ENCODE assay signal across 8 cellular contexts in genomic region chr1:26234644-26235384, GRCh38. TPM values are rescaled to one million over a fixed set of nuclear protein-coding genes. Genes with fewer than 3 reads are reported as not detected.
DNase-seq lines count a peak whose midpoint lies in the region; ATAC-seq, FAIRE-seq and TF ChIP-seq lines count a peak whose summit lies in the region.

No MANE protein-coding gene starts in this region.

- intact Hi-C loops in lower lobe of right lung (cut with DNase I) (no loop called here), thyroid gland (cut with DNase I) (loop anchor here (5.0 kb wide), 1 partner anchor 63 kb away; the partner anchor contains the start of gene ZNF593OS)

- H3K4me3 Mint-ChIP-seq in chondrocyte (ENCODE audit: unreplicated experiment) = peak overlapping the region; percentile 95

- no peaks in the 10 kb centered on the region for H3K27me3 Mint-ChIP-seq in chondrocyte (ENCODE audit: low read depth)

- ATAC-seq in lower lobe of right lung = no peak

- TF ChIP-seq CTCF in Peyer's patch (IDR thresholded peaks at IDR 0.05) (no peak), chondrocyte (IDR thresholded peaks at IDR 0.05) (peak; percentile 35), lower lobe of right lung (IDR thresholded peaks at IDR 0.05) (no peak), thyroid gland (IDR thresholded peaks at IDR 0.05) (no peak)

- 4 to 5% methylated on average over 30 of the region's 30 CpGs for WGBS in thyroid gland, 2 donors

- H3K27ac ChIP-seq in Peyer's patch (peak overlapping the region; percentile 80 to 95 (median 87)), lower lobe of right lung (peak overlapping the region; percentile 84), thyroid gland (peak overlapping the region; percentile 64 to 95 (median 88))

- H3K9me3 ChIP-seq in Peyer's patch (no peaks in the 10 kb centered on the region), lower lobe of right lung (no peaks in the 10 kb centered on the region), thyroid gland (no peaks in the 10 kb centered on the region)

- peak overlapping the region; percentile 58 to 75 (median 65) for H3K4me3 ChIP-seq in Peyer's patch
- H3K4me3 ChIP-seq in lower lobe of right lung = peak overlapping the region; percentile 73
- H3K4me3 ChIP-seq in thyroid gland (replicated peaks in 1 of 3) = peak overlapping the region; percentile 31 to 73 (median 43)

- H3K9me3 Mint-ChIP-seq in chondrocyte (ENCODE audit: low read depth) = no peaks in the 10 kb centered on the region

- FAIRE-seq in H54 (lab: Jason Lieb, UNC) (peak; percentile 58), HTR-8/SVneo (lab: Jason Lieb, UNC) (no peak)

- H3K4me1 Mint-ChIP-seq in chondrocyte (ENCODE audit: low read depth) = peaks cover 42% of the 10 kb centered on the region

- TF ChIP-seq POLR2A in H54 (IDR thresholded peaks at IDR 0.05; ENCODE audit: low read depth, low read length) = no peak
- no peak for TF ChIP-seq POLR2A in Peyer's patch (IDR thresholded peaks at IDR 0.05)
- TF ChIP-seq POLR2A in thyroid gland (IDR thresholded peaks at IDR 0.05) = no peak

- H3K27ac Mint-ChIP-seq in chondrocyte (ENCODE audit: unreplicated experiment) = peak overlapping the region; percentile 96

- peaks cover 0 to 6% (median 2%) of the 10 kb centered on the region in 4 donors for H3K4me1 ChIP-seq in Peyer's patch
- H3K4me1 ChIP-seq in lower lobe of right lung = peaks cover 13% of the 10 kb centered on the region
- peaks cover 15 to 20% of the 10 kb centered on the region in 2 donors for H3K4me1 ChIP-seq in thyroid gland

- H3K36me3 ChIP-seq in Peyer's patch = no peaks in the 10 kb centered on the region
- no peaks in the 10 kb centered on the region for H3K36me3 ChIP-seq in lower lobe of right lung
- no peaks in the 10 kb centered on the region for H3K36me3 ChIP-seq in thyroid gland

- DNase-seq in EH (ENCODE audit: low read depth) (peak; percentile 37), H54 (ENCODE audit: insufficient read length, low spot score) (no peak), Peyer's patch (no peak), chondrocyte (ENCODE audit: low spot score) (no peak), lower lobe of right lung (no peak), thyroid gland (no peak), dedifferentiated amniotic fluid mesenchymal stem cell (ENCODE audit: extremely low spot score) (no peak), HTR-8/SVneo (ENCODE audit: insufficient read length, low spot score) (no peak)

- H3K27me3 ChIP-seq in Peyer's patch (no peaks in the 10 kb centered on the region), lower lobe of right lung (ENCODE audit: low read depth) (no peaks in the 10 kb centered on the region), thyroid gland (no peaks in the 10 kb centered on the region)

- no peaks in the 10 kb centered on the region for H3K36me3 Mint-ChIP-seq in chondrocyte (ENCODE audit: low read depth)

RNA-seq across cellular contexts. Expression of gene CEP85, which starts 0.8 kb away (rescaled TPM):
- 10 to 100 TPM; 11.0 to 32.2 (median 12.9) TPM for total RNA-seq in Peyer's patch
- total RNA-seq in chondrocyte = 13.1 to 18.2 TPM (median 13.7 TPM) in 3 replicates
- 10.2 TPM for total RNA-seq in lower lobe of right lung
- total RNA-seq in thyroid gland = 10 to 100 TPM; 16.0 to 27.0 (median 17.0) TPM

RNA-seq across cellular contexts. Expression of gene CATSPER4, which starts 44.4 kb away (rescaled TPM):
- total RNA-seq in Peyer's patch (not detected), chondrocyte (not detected in 3 replicates), lower lobe of right lung (not detected), thyroid gland (not detected)

RNA-seq across cellular contexts. Expression of gene SH3BGRL3, which starts 45.1 kb away (rescaled TPM):
- total RNA-seq in Peyer's patch (10 to 100 TPM; 62.7 to 91.8 (median 89.6) TPM), chondrocyte (156 to 175 TPM (median 162 TPM) in 3 replicates), lower lobe of right lung (204 TPM), thyroid gland (10 to 100 TPM; 18.8 to 58.2 (median 37.4) TPM)

RNA-seq across cellular contexts. Expression of gene CNKSR1, which starts 57.5 kb away (rescaled TPM):
- total RNA-seq in Peyer's patch (100 to 1,000 TPM in 2 of 4 donors, 10 to 100 TPM in 2; 28.9 to 160 (median 105) TPM), chondrocyte (0.18 to 0.80 TPM (median 0.58 TPM) in 3 replicates), lower lobe of right lung (25.0 TPM), thyroid gland (10 to 100 TPM; 20.0 to 81.2 (median 31.6) TPM)
